1 cellular context compared by ENCODE assay signal in genomic region chr17:32006957-32007462, GRCh38.
TF ChIP-seq lines count a peak whose summit lies in the region.

TSS of gene LRRC37B (plus strand) at chr17:32007383. CDS start at chr17:32021393, 14,010 bp downstream.

TF ChIP-seq in HepG2, 621 proteins besides CTCF, POLR2A, EP300 and RAD21 (continued from another document and continues in another):
- TF ChIP-seq ZBTB14 (CRISPR knock-in tag; IDR thresholded peaks at IDR 0.05), result peak; percentile 56; the same call in 1 of the 2 replicates
- peak; percentile 64; the same call in 1 of the 2 replicates for TF ChIP-seq FOXC1 (CRISPR knock-in tag; IDR thresholded peaks at IDR 0.05; ENCODE audit: borderline replicate concordance)
- peak; percentile 52; the same call in 1 of the 2 replicates for TF ChIP-seq POLR2G (IDR thresholded peaks at IDR 0.05; ENCODE audit: low read depth, low read length)
- TF ChIP-seq ZBTB7A (CRISPR knock-in tag; IDR thresholded peaks at IDR 0.05), result 0 out of 2 replicates have a peak, but pooled peaks have one; percentile 59
- no peak for TF ChIP-seq CBX2 (IDR thresholded peaks at IDR 0.05; ENCODE audit: low read depth, low read length)
- no peak for TF ChIP-seq CBX2 (CRISPR knock-in tag; IDR thresholded peaks at IDR 0.05; ENCODE audit: low read depth)
- no peak for TF ChIP-seq THAP9 (CRISPR knock-in tag; IDR thresholded peaks at IDR 0.05; ENCODE audit: borderline replicate concordance)
- no peak for TF ChIP-seq NCOA5 (CRISPR knock-in tag; IDR thresholded peaks at IDR 0.05)
- TF ChIP-seq MZF1 (CRISPR knock-in tag; IDR thresholded peaks at IDR 0.05; ENCODE audit: borderline replicate concordance), result no peak
- TF ChIP-seq TARDBP (CRISPR knock-in tag; IDR thresholded peaks at IDR 0.05), result peak; percentile 64
- TF ChIP-seq MEF2D (CRISPR knock-in tag; IDR thresholded peaks at IDR 0.05), result 0 out of 2 replicates have a peak, but pooled peaks have one; percentile 32
- peak; percentile 76 for TF ChIP-seq TBX2 (CRISPR knock-in tag; IDR thresholded peaks at IDR 0.05; ENCODE audit: borderline replicate concordance)
- TF ChIP-seq RBFOX2 (IDR thresholded peaks at IDR 0.05; ENCODE audit: low read depth, low read length), result peak; percentile 72
- TF ChIP-seq ATF1 (CRISPR knock-in tag; IDR thresholded peaks at IDR 0.05), result no peak
- peak; percentile 60; the same call in 1 of the 2 replicates for TF ChIP-seq IRF2 (CRISPR knock-in tag; IDR thresholded peaks at IDR 0.05)
- TF ChIP-seq ZNF235 (CRISPR knock-in tag; IDR thresholded peaks at IDR 0.05; ENCODE audit: borderline replicate concordance), result 0 out of 2 replicates have a peak, but pooled peaks have one; percentile 26
- TF ChIP-seq ZBTB46 (CRISPR knock-in tag; IDR thresholded peaks at IDR 0.05; ENCODE audit: borderline replicate concordance), result no peak
- peak; percentile 53; the same call in 1 of the 2 replicates for TF ChIP-seq ZNF547 (CRISPR knock-in tag; IDR thresholded peaks at IDR 0.05)
- no peak for TF ChIP-seq HOXA7 (CRISPR knock-in tag; IDR thresholded peaks at IDR 0.05)
- peak; percentile 40; the same call in 1 of the 2 replicates for TF ChIP-seq ELF3 (CRISPR knock-in tag; IDR thresholded peaks at IDR 0.05)
- TF ChIP-seq ZNF136 (CRISPR knock-in tag; IDR thresholded peaks at IDR 0.05; ENCODE audit: low read depth), result no peak
- no peak for TF ChIP-seq HMGA1 (CRISPR knock-in tag; conservative IDR thresholded peaks at IDR 0.05)
- peak; percentile 42 for TF ChIP-seq SKI (IDR thresholded peaks at IDR 0.05; ENCODE audit: partially characterized antibody)
- TF ChIP-seq THAP11 (CRISPR knock-in tag; IDR thresholded peaks at IDR 0.05), result peak; percentile 53; the same call in 1 of the 2 replicates
- TF ChIP-seq DMAP1 (CRISPR knock-in tag; IDR thresholded peaks at IDR 0.05), result 0 out of 2 replicates have a peak, but pooled peaks have one; percentile 53
- 0 out of 2 replicates have a peak, but pooled peaks have one; percentile 26 for TF ChIP-seq FOXO1 (CRISPR knock-in tag; IDR thresholded peaks at IDR 0.05)
- TF ChIP-seq PHF20 (CRISPR knock-in tag; IDR thresholded peaks at IDR 0.05), result peak; percentile 47; the same call in 1 of the 2 replicates
- TF ChIP-seq ELF1 (CRISPR knock-in tag; IDR thresholded peaks at IDR 0.05), result no peak
- TF ChIP-seq KLF16 (CRISPR knock-in tag; IDR thresholded peaks at IDR 0.05), result peak in 1 of 2 experiments; percentile 79; a peak in 2 of 4 replicates
- TF ChIP-seq MED13 (CRISPR knock-in tag; IDR thresholded peaks at IDR 0.05), result no peak
- TF ChIP-seq ZNF431 (CRISPR knock-in tag; IDR thresholded peaks at IDR 0.05; ENCODE audit: borderline replicate concordance, low read depth), result no peak
- TF ChIP-seq REPIN1 (CRISPR knock-in tag; IDR thresholded peaks at IDR 0.05; ENCODE audit: borderline replicate concordance, low read depth), result peak; percentile 53
- 0 out of 2 replicates have a peak, but pooled peaks have one; percentile 64 for TF ChIP-seq BORCS8-MEF2B (CRISPR knock-in tag; IDR thresholded peaks at IDR 0.05)
- no peak for TF ChIP-seq HMGXB3 (CRISPR knock-in tag; IDR thresholded peaks at IDR 0.05; ENCODE audit: borderline replicate concordance)
- peak; percentile 68 for TF ChIP-seq PHF8 (CRISPR knock-in tag; IDR thresholded peaks at IDR 0.05)
- no peak for TF ChIP-seq ATF4 (CRISPR knock-in tag; IDR thresholded peaks at IDR 0.05)
- no peak for TF ChIP-seq SOX6 (IDR thresholded peaks at IDR 0.05)
- peak; percentile 34 for TF ChIP-seq SOX6 (CRISPR knock-in tag; IDR thresholded peaks at IDR 0.05)
- no peak for TF ChIP-seq HOXA9 (CRISPR knock-in tag; IDR thresholded peaks at IDR 0.05; ENCODE audit: borderline replicate concordance)
- no peak for TF ChIP-seq CREB1 (IDR thresholded peaks at IDR 0.05)
- no peak for TF ChIP-seq CREB1 (CRISPR knock-in tag; IDR thresholded peaks at IDR 0.05)
- 0 out of 2 replicates have a peak, but pooled peaks have one; percentile 41 for TF ChIP-seq ZNF772 (CRISPR knock-in tag; IDR thresholded peaks at IDR 0.05)
- peak; percentile 98 for TF ChIP-seq HMGXB4 (CRISPR knock-in tag; IDR thresholded peaks at IDR 0.05; ENCODE audit: borderline replicate concordance in 1 of 2, low read depth in 1 of 2)
- TF ChIP-seq ZNF790 (CRISPR knock-in tag; IDR thresholded peaks at IDR 0.05; ENCODE audit: borderline replicate concordance), result 0 out of 2 replicates have a peak, but pooled peaks have one; percentile 53
- TF ChIP-seq MXD4 (CRISPR knock-in tag; IDR thresholded peaks at IDR 0.05), result no peak; the same call in 1 of the 2 replicates
- TF ChIP-seq STAG1 (CRISPR knock-in tag; IDR thresholded peaks at IDR 0.05), result peak; percentile 25; the same call in 1 of the 2 replicates
- TF ChIP-seq REST (IDR thresholded peaks at IDR 0.05; ENCODE audit: borderline replicate concordance in 1 of 2, low read depth in 1 of 2, low read length in 2 of 2), result no peak
- TF ChIP-seq FOXK1 (CRISPR knock-in tag; IDR thresholded peaks at IDR 0.05; ENCODE audit: borderline replicate concordance, low read depth), result peak; percentile 48; the same call in 1 of the 2 replicates
- peak; percentile 85 for TF ChIP-seq RBM39 (IDR thresholded peaks at IDR 0.05; ENCODE audit: low read depth, low read length, poor library complexity, severe bottlenecking)
- TF ChIP-seq CCDC6 (CRISPR knock-in tag; IDR thresholded peaks at IDR 0.05), result 0 out of 2 replicates have a peak, but pooled peaks have one; percentile 5
- TF ChIP-seq YY1 (IDR thresholded peaks at IDR 0.05; ENCODE audit: insufficient read depth, insufficient replicate concordance, low read depth, low read length), result peak; percentile 69
- peak; percentile 54; the same call in 1 of the 2 replicates for TF ChIP-seq ZNF709 (CRISPR knock-in tag; IDR thresholded peaks at IDR 0.05)
- TF ChIP-seq KAT8 (CRISPR knock-in tag; IDR thresholded peaks at IDR 0.05), result peak; percentile 53; the same call in 1 of the 2 replicates
